Comparison of ENCODE assay signal across 8 cellular contexts in genomic region chr4:2220016-2220620, GRCh38. TPM values are rescaled to one million over a fixed set of nuclear protein-coding genes. Genes with fewer than 3 reads are reported as not detected.
DNase-seq lines count a peak whose midpoint lies in the region; ATAC-seq and TF ChIP-seq lines count a peak whose summit lies in the region.

No MANE protein-coding gene starts in this region.

- DNase-seq in Caki2 (ENCODE audit: low read depth) (peak; percentile 59), NCI-H345 treated with DMSO at 0.1 percent for 48 hours (lab: John Stamatoyannopoulos, UW; ENCODE audit: unreplicated experiment) (peak; percentile 33), coronary artery (ENCODE audit: low spot score) (no peak), right lobe of liver (peak; percentile 61 to 71 (median 66))
- DNase-seq in activated CD4-positive, alpha-beta T cell treated with anti-CD3 and anti-CD28 coated beads, Interleukin-2, amount 10 ng/mL, durations not matched to agents 7 days and 5 days: peak; percentile 87
- DNase-seq in stimulated activated CD4-positive, alpha-beta T cell treated with anti-CD3 and anti-CD28 coated beads, TNF-alpha, amount 100 ng/mL, for 24 hours (ENCODE audit: low read depth in 3 of 3): peak; percentile 57 to 73 (median 62)

- intact Hi-C loops in right lobe of liver (cut with DNase I): no loop called here

- H3K36me3 ChIP-seq in HEK293 (ENCODE audit: control insufficient read depth in 2 of 2, insufficient read depth in 1 of 2, low read length in 2 of 2) (peaks cover 0 to 36% of the 10 kb centered on the region in 2 experiments; a peak in 1 of 3 replicates), right lobe of liver (no peaks in the 10 kb centered on the region)

- ATAC-seq in right lobe of liver (peak; percentile 95 to 99 (median 97)), HG03045 (IDR thresholded peaks at IDR 0.05; ENCODE audit: unreplicated experiment) (no peak)

- H3K4me3 ChIP-seq in HEK293 (ENCODE audit: low read depth, low read length) (no peak overlapping the region), coronary artery (no peak overlapping the region), right lobe of liver (no peak overlapping the region)

- peak; percentile 75 for TF ChIP-seq CTCF in HEK293 (tag by site-specific recombination; IDR thresholded peaks at IDR 0.05)
- peak; percentile 59 for TF ChIP-seq CTCF in coronary artery (IDR thresholded peaks at IDR 0.05)
- peak; percentile 76 to 84 (median 82) for TF ChIP-seq CTCF in right lobe of liver (IDR thresholded peaks at IDR 0.05)

- WGBS in right lobe of liver (ENCODE audit: insufficient coverage, low coverage, low lambda C conversion rate, missing lambda C conversion rate): 5% methylated on average over 10 of the region's 10 CpGs

- CTCF ChIA-PET in HEK293 (lab: Yijun Ruan, JAX): interaction anchor here (0.6 to 2.3 kb wide), 23 partner anchors 9 to 561 kb away, joined by 3 to 15 read pairs (median 4); no protein-coding TSS in a partner anchor
- CTCF ChIA-PET in activated CD4-positive, alpha-beta T cell treated with anti-CD3 and anti-CD28 coated beads, Interleukin-2, amount 10 ng/mL, durations not matched to agents 7 days and 5 days (lab: Charles Lee): interaction anchor here (0.6 to 2.4 kb wide), 32 partner anchors 8 to 670 kb away, joined by 3 to 22 read pairs (median 4); partner anchors contain the start of genes CFAP99 and RNF4

- H3K4me1 Mint-ChIP-seq in activated CD4-positive, alpha-beta T cell treated with anti-CD3 and anti-CD28 coated beads, Interleukin-2, amount 10 ng/mL, durations not matched to agents 7 days and 5 days: peaks cover 10% of the 10 kb centered on the region

- no peaks in the 10 kb centered on the region for H3K9me3 Mint-ChIP-seq in activated CD4-positive, alpha-beta T cell treated with anti-CD3 and anti-CD28 coated beads, Interleukin-2, amount 10 ng/mL, durations not matched to agents 7 days and 5 days

- POLR2A ChIA-PET in HEK293 (lab: Yijun Ruan, JAX): no interaction called here
- POLR2A ChIA-PET in activated CD4-positive, alpha-beta T cell treated with anti-CD3 and anti-CD28 coated beads, Interleukin-2, amount 10 ng/mL, durations not matched to agents 7 days and 5 days (lab: Charles Lee): no interaction called here

- no peak for TF ChIP-seq POLR2A in right lobe of liver (IDR thresholded peaks at IDR 0.05)

- H3K36me3 Mint-ChIP-seq in activated CD4-positive, alpha-beta T cell treated with anti-CD3 and anti-CD28 coated beads, Interleukin-2, amount 10 ng/mL, durations not matched to agents 7 days and 5 days (ENCODE audit: low read depth): peaks cover 6% of the 10 kb centered on the region

- in situ Hi-C loops in Caki2 (cut with HindIII; ENCODE audit: low pct_unique_long_range_greater_than_20kb, low sequenced_read_pairs): no loop called here

- H3K4me1 ChIP-seq in HEK293 (ENCODE audit: control insufficient read depth, insufficient read depth, low read length) (no peaks in the 10 kb centered on the region), right lobe of liver (no peaks in the 10 kb centered on the region)

- H3K9me3 ChIP-seq in HEK293 (ENCODE audit: control insufficient read depth, insufficient read depth, low read depth, low read length) (no peaks in the 10 kb centered on the region), right lobe of liver (no peaks in the 10 kb centered on the region)

- H3K27me3 ChIP-seq in right lobe of liver: no peaks in the 10 kb centered on the region

- H3K27ac ChIP-seq in HEK293 (ENCODE audit: extremely low read depth, low read depth, low read length) (no peak overlapping the region), coronary artery (no peak overlapping the region), right lobe of liver (no peak overlapping the region)

- no peak overlapping the region for H3K4me3 Mint-ChIP-seq in activated CD4-positive, alpha-beta T cell treated with anti-CD3 and anti-CD28 coated beads, Interleukin-2, amount 10 ng/mL, durations not matched to agents 7 days and 5 days

- no peaks in the 10 kb centered on the region for H3K27me3 Mint-ChIP-seq in activated CD4-positive, alpha-beta T cell treated with anti-CD3 and anti-CD28 coated beads, Interleukin-2, amount 10 ng/mL, durations not matched to agents 7 days and 5 days

- H3K27ac Mint-ChIP-seq in activated CD4-positive, alpha-beta T cell treated with anti-CD3 and anti-CD28 coated beads, Interleukin-2, amount 10 ng/mL, durations not matched to agents 7 days and 5 days: peak overlapping the region; percentile 10

TF ChIP-seq in HEK293, 187 proteins besides CTCF, POLR2A, EP300 and RAD21:
- TF ChIP-seq ZBTB17 (tag by site-specific recombination; IDR thresholded peaks at IDR 0.05) (0 out of 2 replicates have a peak, but pooled peaks have one; percentile 14), ZNF510 (tag by site-specific recombination; IDR thresholded peaks at IDR 0.05; ENCODE audit: insufficient replicate concordance) (no peak), ZIC2 (tag by site-specific recombination; IDR thresholded peaks at IDR 0.05) (peak; percentile 84), ZNF654 (tag by site-specific recombination; IDR thresholded peaks at IDR 0.05; ENCODE audit: low read depth) (peak; percentile 95), SETDB1 (IDR thresholded peaks at IDR 0.05; ENCODE audit: insufficient read length, low read length) (no peak), GLIS1 (tag by site-specific recombination; IDR thresholded peaks at IDR 0.05) (peak; percentile 41; the same call in 1 of the 2 replicates)
TF ChIP-seq in HEK293: peak in this region for 4.

RNA-seq across cellular contexts. Expression of gene HAUS3, which starts 21.8 kb away (rescaled TPM):
- total RNA-seq in Caki2 (2014; rRNA removed; shearing (Covaris generic); ENCODE audit: low replicate concordance): 4.2 and 8.6 TPM in 2 replicates
- 10 to 100 TPM; 25.3 to 26.4 TPM for total RNA-seq in activated CD4-positive, alpha-beta T cell treated with anti-CD3 and anti-CD28 coated beads, Interleukin-2, amount 10 ng/mL, durations not matched to agents 7 days and 5 days
- 1 to 10 TPM; 3.5 to 5.1 (median 4.6) TPM for total RNA-seq in right lobe of liver

RNA-seq across cellular contexts. Expression of gene POLN, which starts 21.8 kb away (rescaled TPM):
- total RNA-seq in Caki2 (2014; rRNA removed; shearing (Covaris generic); ENCODE audit: low replicate concordance): 0.10 and 0.58 TPM in 2 replicates
- 1 to 10 TPM; 3.3 to 3.8 TPM for total RNA-seq in activated CD4-positive, alpha-beta T cell treated with anti-CD3 and anti-CD28 coated beads, Interleukin-2, amount 10 ng/mL, durations not matched to agents 7 days and 5 days
- 1 to 10 TPM in 4 of 6 experiments, under 1 TPM in 2; 0.87 to 2.5 (median 1.4) TPM for total RNA-seq in right lobe of liver

RNA-seq across cellular contexts. Expression of gene MXD4, which starts 41.8 kb away (rescaled TPM):
- 16.2 and 20.3 TPM in 2 replicates for total RNA-seq in Caki2 (2014; rRNA removed; shearing (Covaris generic); ENCODE audit: low replicate concordance)
- 10 to 100 TPM; 22.8 to 24.6 TPM for total RNA-seq in activated CD4-positive, alpha-beta T cell treated with anti-CD3 and anti-CD28 coated beads, Interleukin-2, amount 10 ng/mL, durations not matched to agents 7 days and 5 days
- total RNA-seq in right lobe of liver: 10 to 100 TPM; 17.8 to 23.0 (median 19.7) TPM
